Comparison of ENCODE assay signal across 13 cellular contexts in the genomic region with DNA sequence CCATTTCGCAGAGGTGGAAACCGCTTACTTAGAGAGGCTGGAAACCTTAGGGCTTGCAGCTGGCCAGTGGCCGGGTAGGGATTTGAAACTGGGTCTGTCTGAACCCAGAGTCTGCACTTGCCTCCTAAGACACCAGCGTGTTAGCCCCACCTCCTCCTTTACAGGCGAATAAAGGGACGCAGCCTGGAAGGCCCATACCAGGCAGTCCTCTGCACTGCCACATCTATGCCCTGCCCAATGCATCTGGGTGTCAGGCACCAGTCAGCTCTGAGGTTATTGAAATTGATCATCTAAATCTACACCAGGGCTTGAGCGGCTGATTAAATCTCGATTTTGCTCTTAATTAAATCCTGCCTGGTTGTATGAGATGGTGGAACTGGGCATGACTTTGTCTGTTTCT. TPM values are rescaled to one million over a fixed set of nuclear protein-coding genes. Genes with fewer than 3 reads are reported as not detected.
DNase-seq lines count a peak whose midpoint lies in the region; ATAC-seq and TF ChIP-seq lines count a peak whose summit lies in the region.
"Had no signal": no experiment of that assay in that cellular context is flagged by ENCODE, and none has a peak within 500 bp of the region (broad histone marks: within the 10 kb centered on the region; RNA-seq: fewer than 3 reads in every experiment).

No MANE protein-coding gene starts in this region.

- no peak overlapping the region for H3K4me3 ChIP-seq in GM23248
- H3K4me3 ChIP-seq in coronary artery, result peak overlapping the region; percentile 66
- peak overlapping the region; percentile 56 for H3K4me3 ChIP-seq in neural progenitor cell

- H4K20me1 ChIP-seq in GM23248 (ENCODE audit: insufficient read depth) (no peaks in the 10 kb centered on the region), neural progenitor cell (ENCODE audit: low read depth) (no peaks in the 10 kb centered on the region)

- peaks cover 15% of the 10 kb centered on the region for H3K4me1 Mint-ChIP-seq in neural progenitor cell
- H3K4me1 Mint-ChIP-seq in T-helper 2 cell treated with Interferon-gamma antibody and Interleukin-4, amounts not matched to agents 5 μg/mL and 100 μg/mL, for 36 hours (ENCODE audit: low read depth), result no peaks in the 10 kb centered on the region

- no peaks in the 10 kb centered on the region for H3K9me3 ChIP-seq in GM23248 (ENCODE audit: low read depth)
- H3K9me3 ChIP-seq in neural progenitor cell (ENCODE audit: low read depth), result no peaks in the 10 kb centered on the region

- H3K36me3 Mint-ChIP-seq in neural progenitor cell, result no peaks in the 10 kb centered on the region
- H3K36me3 Mint-ChIP-seq in T-helper 2 cell treated with Interferon-gamma antibody and Interleukin-4, amounts not matched to agents 5 μg/mL and 100 μg/mL, for 36 hours (ENCODE audit: low read depth), result no peaks in the 10 kb centered on the region

- no peak overlapping the region for H3K27ac Mint-ChIP-seq in neural progenitor cell
- no peak overlapping the region for H3K27ac Mint-ChIP-seq in T-helper 2 cell treated with Interferon-gamma antibody and Interleukin-4, amounts not matched to agents 5 μg/mL and 100 μg/mL, for 36 hours
- H3K27ac Mint-ChIP-seq: activated naive CD4-positive, alpha-beta T cell treated with anti-CD3 and anti-CD28 coated beads for 36 hours; IgD-negative memory B cell had no signal

- H3K36me3 ChIP-seq in GM23248 (ENCODE audit: low read depth), result no peaks in the 10 kb centered on the region
- no peaks in the 10 kb centered on the region for H3K36me3 ChIP-seq in neural progenitor cell

- no peaks in the 10 kb centered on the region for H3K4me1 ChIP-seq in GM23248 (ENCODE audit: insufficient read depth)
- peaks cover 19% of the 10 kb centered on the region for H3K4me1 ChIP-seq in neural progenitor cell

- DNase-seq in GM23248 (no peak), coronary artery (ENCODE audit: low spot score) (no peak), neural progenitor cell (ENCODE audit: low spot score) (peak; percentile 52)
- DNase-seq in T-helper 2 cell treated with Interferon-gamma antibody and Interleukin-4, amounts not matched to agents 5 μg/mL and 100 μg/mL, for 36 hours (ENCODE audit: low spot score), result no peak
- no peak for DNase-seq in activated CD4-positive, CD25-positive, alpha-beta regulatory T cell (lab: John Stamatoyannopoulos, UW)
- DNase-seq: activated CD4-positive, CD25-positive, alpha-beta regulatory T cell treated with anti-CD3 and anti-CD28 coated beads, Interleukin-2, amount 50 U/mL, for 72 hours; activated naive CD4-positive, alpha-beta T cell treated with anti-CD3 and anti-CD28 coated beads for 36 hours; NCI-H2171; occipital lobe; SHP77 had no signal

- no peaks in the 10 kb centered on the region for H3F3A ChIP-seq in GM23248 (ENCODE audit: insufficient read depth)
- H3F3A ChIP-seq in neural progenitor cell (ENCODE audit: low read depth), result peaks cover 12% of the 10 kb centered on the region

- peak overlapping the region; percentile 80 for H3K4me3 Mint-ChIP-seq in neural progenitor cell
- no peak overlapping the region for H3K4me3 Mint-ChIP-seq in T-helper 2 cell treated with Interferon-gamma antibody and Interleukin-4, amounts not matched to agents 5 μg/mL and 100 μg/mL, for 36 hours
- H3K4me3 Mint-ChIP-seq: activated naive CD4-positive, alpha-beta T cell treated with anti-CD3 and anti-CD28 coated beads for 36 hours had no signal

- ATAC-seq in HG03442 (IDR thresholded peaks at IDR 0.05; ENCODE audit: unreplicated experiment), result no peak

- H3K27me3 Mint-ChIP-seq in neural progenitor cell (ENCODE audit: insufficient read depth, low read depth), result peaks cover 6% of the 10 kb centered on the region
- peaks cover 64% of the 10 kb centered on the region for H3K27me3 Mint-ChIP-seq in T-helper 2 cell treated with Interferon-gamma antibody and Interleukin-4, amounts not matched to agents 5 μg/mL and 100 μg/mL, for 36 hours (ENCODE audit: low read depth)

- H3K4me2 ChIP-seq in GM23248 (ENCODE audit: unreplicated experiment) (peak overlapping the region; percentile 62), neural progenitor cell (peak overlapping the region; percentile 85)

- peaks cover 44% of the 10 kb centered on the region for H3K27me3 ChIP-seq in GM23248 (replicated peaks; ENCODE audit: insufficient read depth)
- H3K27me3 ChIP-seq in neural progenitor cell, result peaks cover 41% of the 10 kb centered on the region

- H3K9me3 Mint-ChIP-seq in neural progenitor cell, result no peaks in the 10 kb centered on the region
- no peaks in the 10 kb centered on the region for H3K9me3 Mint-ChIP-seq in T-helper 2 cell treated with Interferon-gamma antibody and Interleukin-4, amounts not matched to agents 5 μg/mL and 100 μg/mL, for 36 hours
- H3K9me3 Mint-ChIP-seq: activated naive CD4-positive, alpha-beta T cell treated with anti-CD3 and anti-CD28 coated beads for 36 hours; IgD-negative memory B cell had no signal

- WGBS in GM23248 (ENCODE audit: low coverage in 1 of 2, low lambda C conversion rate in 2 of 2, missing lambda C conversion rate in 2 of 2), 2 experiments, result 70 to 81% methylated on average over 8 of the region's 8 CpGs

- H3K79me2 ChIP-seq in GM23248 (ENCODE audit: insufficient read depth), result no peaks in the 10 kb centered on the region
- no peaks in the 10 kb centered on the region for H3K79me2 ChIP-seq in neural progenitor cell (ENCODE audit: low read depth)

- H2AFZ ChIP-seq in GM23248, result no peak overlapping the region
- peak overlapping the region; percentile 94 for H2AFZ ChIP-seq in neural progenitor cell (replicated peaks)

- in situ Hi-C loops in GM23248 (cut with MboI), result no loop called here

- H3K9ac ChIP-seq in GM23248, result no peak overlapping the region
- no peak overlapping the region for H3K9ac ChIP-seq in neural progenitor cell

- TF ChIP-seq CTCF in coronary artery (IDR thresholded peaks at IDR 0.05), result no peak
- no peak for TF ChIP-seq CTCF in neural progenitor cell (IDR thresholded peaks at IDR 0.05)

- H3K27ac ChIP-seq in GM23248 (no peak overlapping the region), coronary artery (no peak overlapping the region), neural progenitor cell (no peak overlapping the region)

- no peaks in the 10 kb centered on the region for H3K9me2 ChIP-seq in GM23248 (ENCODE audit: insufficient read depth)

RNA-seq across cellular contexts. Expression of a gene that starts 19.9 kb away (rescaled TPM):
- total RNA-seq in GM23248 (2014; rRNA removed; shearing (Covaris generic)), result 1.8 and 2.8 TPM in 2 replicates
- polyA plus RNA-seq in GM23248 (2016; fragmentation: Nextera tagmentation; extraction: Ambion mirVana), result 1.6 and 2.3 TPM in 2 replicates
- 1.8 and 2.2 TPM in 2 replicates for total RNA-seq in neural progenitor cell (ENCODE audit: low replicate concordance)

RNA-seq across cellular contexts. Expression of a gene that starts 30.2 kb away (rescaled TPM):
- total RNA-seq in GM23248 (2014; rRNA removed; shearing (Covaris generic)), result 25.5 and 45.4 TPM in 2 replicates
- 24.4 and 25.0 TPM in 2 replicates for polyA plus RNA-seq in GM23248 (2016; fragmentation: Nextera tagmentation; extraction: Ambion mirVana)
- 33.8 and 55.9 TPM in 2 replicates for total RNA-seq in neural progenitor cell (ENCODE audit: low replicate concordance)

RNA-seq across cellular contexts. Expression of a gene that starts 30.8 kb away (rescaled TPM):
- not detected in 2 replicates for total RNA-seq in GM23248 (2014; rRNA removed; shearing (Covaris generic))
- polyA plus RNA-seq in GM23248 (2016; fragmentation: Nextera tagmentation; extraction: Ambion mirVana), result not detected in 2 replicates
- total RNA-seq in neural progenitor cell (ENCODE audit: low replicate concordance), result 0.40 TPM in 1 of 2 replicates, not detected in the other
- total RNA-seq: activated naive CD4-positive, alpha-beta T cell treated with anti-CD3 and anti-CD28 coated beads for 36 hours; dermis microvascular lymphatic vessel endothelial cell; occipital lobe had no signal
- polyA plus RNA-seq: IgD-negative memory B cell had no signal

RNA-seq across cellular contexts. Expression of a gene that starts 42.2 kb away (rescaled TPM):
- total RNA-seq in GM23248 (2014; rRNA removed; shearing (Covaris generic)), result not detected in 2 replicates
- polyA plus RNA-seq in GM23248 (2016; fragmentation: Nextera tagmentation; extraction: Ambion mirVana), result not detected in 2 replicates
- not detected in 2 replicates for total RNA-seq in neural progenitor cell (ENCODE audit: low replicate concordance)
- total RNA-seq: activated naive CD4-positive, alpha-beta T cell treated with anti-CD3 and anti-CD28 coated beads for 36 hours; dermis microvascular lymphatic vessel endothelial cell; occipital lobe had no signal
- polyA plus RNA-seq: IgD-negative memory B cell had no signal
